Comparison of ENCODE assay signal across 31 cellular contexts in the genomic region with DNA sequence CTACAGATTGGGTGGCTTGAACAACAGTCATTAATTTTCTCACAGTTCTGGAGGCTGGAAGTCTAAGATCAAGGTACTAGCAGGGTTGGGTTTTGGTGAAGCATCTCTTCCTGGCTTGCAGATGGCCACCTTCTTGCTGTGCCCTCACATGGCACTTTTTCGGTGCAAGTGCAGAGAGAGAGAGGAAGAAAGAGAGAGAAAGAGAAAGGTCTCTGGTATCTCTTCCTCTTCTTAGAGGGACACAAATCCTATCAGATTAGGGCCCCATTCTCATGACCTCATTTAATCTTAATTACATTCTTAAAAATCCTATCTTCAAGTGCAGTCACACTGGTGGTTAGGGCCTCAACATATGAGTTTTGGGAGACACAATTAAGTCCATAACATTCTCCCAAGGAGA.
"Had no signal": no experiment of that assay in that cellular context is flagged by ENCODE, and none has a peak within 500 bp of the region (broad histone marks: within the 10 kb centered on the region; RNA-seq: fewer than 3 reads in every experiment).

No MANE protein-coding gene starts in this region.

- ATAC-seq: activated CD4-positive, alpha-beta T cell treated with anti-CD3 and anti-CD28 coated beads for 36 hours; activated CD4-positive, CD25-positive, alpha-beta regulatory T cell treated with anti-CD3 and anti-CD28 coated beads, Interleukin-2, amount 50 U/mL, for 24 hours; activated CD8-positive, alpha-beta T cell treated with anti-CD3 and anti-CD28 coated beads, Interleukin-2, amount 10 ng/mL, durations not matched to agents 7 days and 5 days had no signal

- DNase-seq: activated CD4-positive, alpha-beta T cell treated with anti-CD3 and anti-CD28 coated beads for 36 hours; activated CD4-positive, alpha-beta T cell treated with anti-CD3 and anti-CD28 coated beads, Interleukin-2, amount 10 ng/mL, durations not matched to agents 7 days and 5 days; activated CD4-positive, alpha-beta T cell treated with anti-CD3 and anti-CD28 coated beads, Interleukin-2, amount 50 U/mL, for 48 hours; activated CD8-positive, alpha-beta T cell treated with anti-CD3 and anti-CD28 coated beads, Interleukin-2, amount 10 ng/mL, durations not matched to agents 7 days and 5 days; activated gamma-delta T cell; activated naive CD4-positive, alpha-beta T cell treated with Interleukin-2 at 50 U/mL for 16 hours; activated naive CD8-positive, alpha-beta T cell treated with anti-CD3 and anti-CD28 coated beads, Interleukin-2, amount 10 ng/mL, durations not matched to agents 7 days and 5 days; activated T-cell treated with anti-CD3 and anti-CD28 coated beads, Interleukin-2, amount 50 U/mL, for 24 hours; anterior cingulate cortex; caudate nucleus; Karpas-422; KBM-7; NCI-H1092 treated with DMSO at 0.1 percent for 48 hours; NCI-H1417; NCI-H146; NCI-H187; NCI-H2029 treated with DMSO at 0.1 percent for 48 hours; NCI-H2107; NCI-H2171; NCI-H510A; NCI-H526 treated with DMSO at 0.1 percent for 48 hours; NCI-H774; Right ventricle myocardium superior; SW 1271; T-helper 1 cell; T-helper 2 cell; T-helper 9 cell had no signal

- FAIRE-seq: bronchial epithelial cell, colon, TTC549 had no signal
